In genomic region chr3:101810023-101810415, GRCh38 we compare ENCODE assay signal across 14 cellular contexts. TPM values are rescaled to one million over a fixed set of nuclear protein-coding genes. Genes with fewer than 3 reads are reported as not detected.
DNase-seq lines count a peak whose midpoint lies in the region; ATAC-seq and TF ChIP-seq lines count a peak whose summit lies in the region.
"Had no signal": no experiment of that assay in that cellular context is flagged by ENCODE, and none has a peak within 500 bp of the region (broad histone marks: within the 10 kb centered on the region; RNA-seq: fewer than 3 reads in every experiment).

No MANE protein-coding gene starts in this region.

- no peaks in the 10 kb centered on the region for H3K9me3 Mint-ChIP-seq in stimulated activated naive CD8-positive, alpha-beta T cell treated with anti-CD3 and anti-CD28 coated beads, Interleukin-15, Interleukin-2, amounts not matched to agents 100 ng/mL and 50 ng/mL, for 24 hours
- H3K9me3 Mint-ChIP-seq in stimulated activated naive CD8-positive, alpha-beta T cell treated with anti-CD3 and anti-CD28 coated beads, Interleukin-15, amount 100 ng/mL, for 72 hours = no peaks in the 10 kb centered on the region
- H3K9me3 Mint-ChIP-seq: activated CD4-positive, alpha-beta T cell treated with anti-CD3 and anti-CD28 coated beads, Interleukin-2, amount 10 ng/mL, durations not matched to agents 24 days and 14 days; GM23338 had no signal

- no peaks in the 10 kb centered on the region for H3K27me3 ChIP-seq in lower lobe of right lung (ENCODE audit: low read depth)
- H3K27me3 ChIP-seq: spleen, tibial artery had no signal

- no peak for ATAC-seq in stimulated activated naive CD8-positive, alpha-beta T cell treated with anti-CD3 and anti-CD28 coated beads, Interleukin-15, amount 100 ng/mL, for 72 hours
- ATAC-seq in lower lobe of right lung (no peak), GM21526 (IDR thresholded peaks at IDR 0.05; ENCODE audit: low FRiP score, unreplicated experiment) (no peak), HG03571 (IDR thresholded peaks at IDR 0.05; ENCODE audit: unreplicated experiment) (no peak), omental fat pad (ENCODE audit: low FRiP score) (no peak)
- ATAC-seq: GM23338 had no signal

- peak overlapping the region; percentile 61 for H3K27ac ChIP-seq in lower lobe of right lung

- peak overlapping the region; percentile 12 for H3K27ac Mint-ChIP-seq in stimulated activated naive CD8-positive, alpha-beta T cell treated with anti-CD3 and anti-CD28 coated beads, Interleukin-15, Interleukin-2, amounts not matched to agents 100 ng/mL and 50 ng/mL, for 24 hours
- no peak overlapping the region for H3K27ac Mint-ChIP-seq in stimulated activated naive CD8-positive, alpha-beta T cell treated with anti-CD3 and anti-CD28 coated beads, Interleukin-15, amount 100 ng/mL, for 72 hours
- H3K27ac Mint-ChIP-seq: GM23338 had no signal

- H3K27me3 Mint-ChIP-seq in stimulated activated naive CD8-positive, alpha-beta T cell treated with anti-CD3 and anti-CD28 coated beads, Interleukin-15, Interleukin-2, amounts not matched to agents 100 ng/mL and 50 ng/mL, for 24 hours = no peaks in the 10 kb centered on the region
- no peaks in the 10 kb centered on the region for H3K27me3 Mint-ChIP-seq in stimulated activated naive CD8-positive, alpha-beta T cell treated with anti-CD3 and anti-CD28 coated beads, Interleukin-15, amount 100 ng/mL, for 72 hours
- H3K27me3 Mint-ChIP-seq: activated CD4-positive, alpha-beta T cell treated with anti-CD3 and anti-CD28 coated beads, Interleukin-2, amount 10 ng/mL, durations not matched to agents 24 days and 14 days had no signal

- H3K4me1 ChIP-seq in lower lobe of right lung = peaks cover 26% of the 10 kb centered on the region

- H3K9me3 ChIP-seq in lower lobe of right lung = no peaks in the 10 kb centered on the region
- H3K9me3 ChIP-seq: spleen, tibial artery had no signal

- no peak for DNase-seq in stimulated activated naive CD8-positive, alpha-beta T cell treated with anti-CD3 and anti-CD28 coated beads, Interleukin-15, amount 100 ng/mL, for 72 hours
- DNase-seq in SK-N-DZ (ENCODE audit: low spot score) (peak; percentile 80), lower lobe of right lung (no peak), omental fat pad (ENCODE audit: low spot score) (no peak)
- no peak for DNase-seq in stimulated activated CD4-positive, alpha-beta T cell treated with anti-CD3 and anti-CD28 coated beads, Interleukin-12 subunit alpha, Interleukin-12 subunit beta, amount 100 ng/mL, for 4 hours
- DNase-seq: mesendoderm, NCI-H1417 treated with DMSO at 0.1 percent for 48 hours, spleen, tibial artery had no signal

- H3K4me1 Mint-ChIP-seq in stimulated activated naive CD8-positive, alpha-beta T cell treated with anti-CD3 and anti-CD28 coated beads, Interleukin-15, Interleukin-2, amounts not matched to agents 100 ng/mL and 50 ng/mL, for 24 hours (ENCODE audit: low read depth) = peaks cover 52% of the 10 kb centered on the region
- H3K4me1 Mint-ChIP-seq in stimulated activated naive CD8-positive, alpha-beta T cell treated with anti-CD3 and anti-CD28 coated beads, Interleukin-15, amount 100 ng/mL, for 72 hours = peaks cover 62% of the 10 kb centered on the region

- H3K36me3 ChIP-seq in lower lobe of right lung = no peaks in the 10 kb centered on the region

- intact Hi-C loops in lower lobe of right lung (cut with DNase I) = loop anchor here (5.0 kb wide), 1 partner anchor 417 kb away; no protein-coding TSS in a partner anchor

- no peak overlapping the region for H3K4me3 Mint-ChIP-seq in stimulated activated naive CD8-positive, alpha-beta T cell treated with anti-CD3 and anti-CD28 coated beads, Interleukin-15, Interleukin-2, amounts not matched to agents 100 ng/mL and 50 ng/mL, for 24 hours
- H3K4me3 Mint-ChIP-seq in stimulated activated naive CD8-positive, alpha-beta T cell treated with anti-CD3 and anti-CD28 coated beads, Interleukin-15, amount 100 ng/mL, for 72 hours = no peak overlapping the region
- H3K4me3 Mint-ChIP-seq: activated CD4-positive, alpha-beta T cell treated with anti-CD3 and anti-CD28 coated beads, Interleukin-2, amount 10 ng/mL, durations not matched to agents 24 days and 14 days; GM23338 had no signal

- no peak overlapping the region for H3K4me3 ChIP-seq in lower lobe of right lung
- H3K4me3 ChIP-seq: GM23338, spleen, tibial artery had no signal

- peaks cover 12% of the 10 kb centered on the region for H3K36me3 Mint-ChIP-seq in stimulated activated naive CD8-positive, alpha-beta T cell treated with anti-CD3 and anti-CD28 coated beads, Interleukin-15, Interleukin-2, amounts not matched to agents 100 ng/mL and 50 ng/mL, for 24 hours (ENCODE audit: low read depth)

- no peak for TF ChIP-seq CTCF in lower lobe of right lung (IDR thresholded peaks at IDR 0.05)
- TF ChIP-seq CTCF in omental fat pad (IDR thresholded peaks at IDR 0.05) = no peak

RNA-seq across cellular contexts. Expression of gene NXPE3, which starts 31.0 kb away (rescaled TPM):
- polyA plus RNA-seq in SK-N-DZ (2014; cell fraction: cytosol; rRNA removed) = 7.9 and 8.4 TPM in 2 replicates
- 2.4 and 5.0 TPM in 2 replicates for polyA plus RNA-seq in SK-N-DZ (2014; cell fraction: nucleus; rRNA removed)
- total RNA-seq in lower lobe of right lung (22.0 TPM), omental fat pad (10 to 100 TPM in 3 of 4 donors, 1 to 10 TPM in 1; 6.5 to 22.9 (median 10.7) TPM)

RNA-seq across cellular contexts. Expression of gene NFKBIZ, which starts 39.3 kb away (rescaled TPM):
- polyA plus RNA-seq in SK-N-DZ (2014; cell fraction: cytosol; rRNA removed) = 0.86 and 1.9 TPM in 2 replicates
- 2.1 and 7.6 TPM in 2 replicates for polyA plus RNA-seq in SK-N-DZ (2014; cell fraction: nucleus; rRNA removed)
- total RNA-seq in lower lobe of right lung (76.2 TPM), omental fat pad (100 to 1,000 TPM in 2 of 4 donors, 10 to 100 TPM in 2; 78.2 to 296 (median 108) TPM)
